8 cellular contexts compared by ENCODE assay signal in genomic region chr13:110644892-110645521, GRCh38. TPM values are rescaled to one million over a fixed set of nuclear protein-coding genes. Genes with fewer than 3 reads are reported as not detected.
DNase-seq lines count a peak whose midpoint lies in the region; ATAC-seq, FAIRE-seq and TF ChIP-seq lines count a peak whose summit lies in the region.

No MANE protein-coding gene starts in this region.

- intact Hi-C loops in kidney (cut with DNase I), result no loop called here

- H3K4me3 ChIP-seq in SJSA1, result no peak overlapping the region
- no peak overlapping the region for H3K4me3 ChIP-seq in kidney (ENCODE audit: low read length in 2 of 2)

- no peaks in the 10 kb centered on the region for H3K27me3 ChIP-seq in SJSA1 (replicated peaks)

- TF ChIP-seq CTCF in kidney (IDR thresholded peaks at IDR 0.05; ENCODE audit: borderline replicate concordance, extremely low read depth, insufficient read depth), result peak; percentile 43

- H3K27ac ChIP-seq in SJSA1 (no peak overlapping the region), kidney (ENCODE audit: low read depth in 2 of 2, low read length in 2 of 2) (no peak overlapping the region)

- no peak overlapping the region for H3K9ac ChIP-seq in kidney (ENCODE audit: low read length in 2 of 2)

- DNase-seq in DMS 273 treated with DMSO at 0.1 percent for 48 hours (lab: John Stamatoyannopoulos, UW) (peak; percentile 68), SJSA1 (ENCODE audit: low read depth in 1 of 2, low spot score in 2 of 2) (peak; percentile 74 to 91), kidney (peak; percentile 74), OCI-M2 (lab: John Stamatoyannopoulos, UW; ENCODE audit: unreplicated experiment) (no peak)
- peak; percentile 49 for DNase-seq in central memory CD4-positive, alpha-beta T cell
- peak; percentile 14 to 25 for DNase-seq in stimulated activated CD4-positive, alpha-beta T cell treated with anti-CD3 and anti-CD28 coated beads, Interleukin-2, amount 100 ng/mL, for 48 hours

- H3K36me3 ChIP-seq in SJSA1, result peaks cover 97% of the 10 kb centered on the region
- peaks cover 13 to 30% of the 10 kb centered on the region in 2 donors for H3K36me3 ChIP-seq in kidney (ENCODE audit: control insufficient read depth in 1 of 2, insufficient read depth in 2 of 2, low read length in 2 of 2)

- H3K9me3 ChIP-seq in SJSA1 (replicated peaks), result no peaks in the 10 kb centered on the region
- no peaks in the 10 kb centered on the region for H3K9me3 ChIP-seq in kidney (ENCODE audit: control insufficient read depth in 1 of 2, low read length in 2 of 2)

- FAIRE-seq in kidney (lab: Jason Lieb, UNC), result no peak

- ATAC-seq in GM19351 (IDR thresholded peaks at IDR 0.05; ENCODE audit: unreplicated experiment) (peak; percentile 78), HG03442 (IDR thresholded peaks at IDR 0.05; ENCODE audit: unreplicated experiment) (peak; percentile 82)

- H3K4me1 ChIP-seq in SJSA1 (replicated peaks), result peaks cover 7% of the 10 kb centered on the region
- peaks cover 0 to 6% of the 10 kb centered on the region in 2 donors for H3K4me1 ChIP-seq in kidney (ENCODE audit: control insufficient read depth in 1 of 2, insufficient read depth in 1 of 2, low read depth in 1 of 2, low read length in 2 of 2)

RNA-seq across cellular contexts. Expression of gene NAXD, which starts 29.7 kb away (rescaled TPM):
- total RNA-seq in SJSA1 (2014; rRNA removed; shearing (Covaris generic)), result 108 and 124 TPM in 2 replicates
- total RNA-seq in kidney, result 37.9 TPM
- 52.7 TPM for polyA plus RNA-seq in kidney (ENCODE audit: insufficient read depth, low read depth, low replicate concordance)
